In genomic region chr4:1512738-1513660, GRCh38 we compare ENCODE assay signal across 8 cellular contexts.
DNase-seq lines count a peak whose midpoint lies in the region; ATAC-seq and TF ChIP-seq lines count a peak whose summit lies in the region.

No MANE protein-coding gene starts in this region.

- H3K79me2 ChIP-seq in trophoblast cell (ENCODE audit: control insufficient read depth, insufficient read depth, low read length, poor library complexity), result no peaks in the 10 kb centered on the region

- H3K18ac ChIP-seq in trophoblast cell (ENCODE audit: low read length), result no peak overlapping the region

- no peak overlapping the region for H3K23ac ChIP-seq in trophoblast cell (ENCODE audit: low read length)

- no peaks in the 10 kb centered on the region for H3K79me1 ChIP-seq in trophoblast cell (ENCODE audit: low read length)

- peaks cover 0 to 12% (median 3%) of the 10 kb centered on the region in 3 donors for H3K4me1 ChIP-seq in gastroesophageal sphincter
- H3K4me1 ChIP-seq in trophoblast cell (ENCODE audit: control insufficient read depth in 1 of 2, insufficient read depth in 2 of 2, low read length in 2 of 2), result peaks cover 0 to 2% of the 10 kb centered on the region in 2 experiments

- H2BK120ac ChIP-seq in trophoblast cell (ENCODE audit: insufficient read depth, low read length, poor library complexity), result no peak overlapping the region

- no peak overlapping the region for H4K12ac ChIP-seq in trophoblast cell (ENCODE audit: low read depth, low read length)

- no peak overlapping the region for H4K8ac ChIP-seq in trophoblast cell (ENCODE audit: low read depth, low read length)

- ATAC-seq in gastroesophageal sphincter, result peak; percentile 53

- no CpG with 5 or more reads among the region's 78 CpGs for WGBS in gastroesophageal sphincter (ENCODE audit: low coverage in 1 of 2), 2 donors
- WGBS in trophoblast cell (ENCODE audit: extremely low coverage, insufficient coverage, insufficient read length), result no CpG with 5 or more reads among the region's 78 CpGs

- TF ChIP-seq CTCF in AG10803 (conservative IDR thresholded peaks at IDR 0.05; ENCODE audit: low read length) (peak; percentile 25; the same call in 1 of the 2 replicates), gastroesophageal sphincter (IDR thresholded peaks at IDR 0.05) (peak in 3 of 4 experiments; percentile 34 to 68 (median 57))

- no peak overlapping the region for H2AK5ac ChIP-seq in trophoblast cell (ENCODE audit: low read length)

- no peak overlapping the region for H3K9ac ChIP-seq in trophoblast cell (ENCODE audit: low read length)

- H3K27ac ChIP-seq in gastroesophageal sphincter, result peak overlapping the region in 1 of 4 donors; percentile 24
- H3K27ac ChIP-seq in trophoblast cell (ENCODE audit: low read depth, low read length), result no peak overlapping the region

- no peaks in the 10 kb centered on the region for H3K36me3 ChIP-seq in gastroesophageal sphincter
- no peaks in the 10 kb centered on the region for H3K36me3 ChIP-seq in trophoblast cell (ENCODE audit: control insufficient read depth in 1 of 2, insufficient read depth in 2 of 2, low read length in 2 of 2)

- H3K4me3 ChIP-seq in AG10803 (ENCODE audit: low read length) (peak overlapping the region; percentile 12), gastroesophageal sphincter (peak overlapping the region in 1 of 2 donors; percentile 46), trophoblast cell (ENCODE audit: low read depth, low read length) (peak overlapping the region; percentile 58)

- TF ChIP-seq RAD21 in Ishikawa (IDR thresholded peaks at IDR 0.05; ENCODE audit: low read depth), result peak; percentile 45; the same call in 1 of the 2 replicates

- TF ChIP-seq POLR2A in gastroesophageal sphincter (IDR thresholded peaks at IDR 0.05), result no peak

- no peak overlapping the region for H2BK5ac ChIP-seq in trophoblast cell (ENCODE audit: low read depth, low read length, poor library complexity)

- DNase-seq in AG10803 (ENCODE audit: low read depth) (peak; percentile 16), activated T-cell treated with anti-CD3 and anti-CD28 coated beads for 48 hours (ENCODE audit: low read depth) (peak; percentile 64), trophoblast cell (peak in 1 of 2 donors; percentile 14), SK-N-DZ (ENCODE audit: low spot score) (no peak), NCI-H2029 treated with DMSO at 0.1 percent for 48 hours (lab: John Stamatoyannopoulos, UW) (no peak), NCI-H2029 (lab: John Stamatoyannopoulos, UW) (no peak)

- H3K27me3 ChIP-seq in gastroesophageal sphincter, result peaks cover 90% of the 10 kb centered on the region
- no peaks in the 10 kb centered on the region for H3K27me3 ChIP-seq in trophoblast cell (ENCODE audit: insufficient read depth, low read length)

- H4K91ac ChIP-seq in trophoblast cell (ENCODE audit: low read depth, low read length), result no peak overlapping the region

- no peak for TF ChIP-seq EP300 in Ishikawa (IDR thresholded peaks at IDR 0.05; ENCODE audit: borderline replicate concordance)
- TF ChIP-seq EP300 in gastroesophageal sphincter (IDR thresholded peaks at IDR 0.05), result no peak

- H3K9me3 ChIP-seq in gastroesophageal sphincter (no peaks in the 10 kb centered on the region), trophoblast cell (ENCODE audit: insufficient read depth, low read depth, low read length) (peaks cover 10% of the 10 kb centered on the region)

- no peak overlapping the region for H2AFZ ChIP-seq in trophoblast cell (ENCODE audit: insufficient read depth, low read length, poor library complexity)

- H3K14ac ChIP-seq in trophoblast cell (ENCODE audit: low read length), result no peak overlapping the region

- H3K4ac ChIP-seq in trophoblast cell (ENCODE audit: low read depth, low read length), result no peak overlapping the region

- H2BK12ac ChIP-seq in trophoblast cell (ENCODE audit: low read length), result no peak overlapping the region

- H3K4me2 ChIP-seq in trophoblast cell (ENCODE audit: low read length), result peak overlapping the region; percentile 58

TF ChIP-seq in Ishikawa, 13 proteins besides CTCF, POLR2A, EP300 and RAD21:
- TF ChIP-seq CEBPB (IDR thresholded peaks at IDR 0.05) (no peak), EGR1 (IDR thresholded peaks at IDR 0.05) (no peak), CREB1 (IDR thresholded peaks at IDR 0.05; ENCODE audit: low read depth) (no peak), ZBTB7A (IDR thresholded peaks at IDR 0.05; ENCODE audit: low read depth) (no peak), FOXM1 (IDR thresholded peaks at IDR 0.05; ENCODE audit: borderline replicate concordance, low read depth) (no peak), YY1 (IDR thresholded peaks at IDR 0.05; ENCODE audit: low read depth) (no peak), MAX (IDR thresholded peaks at IDR 0.05) (no peak), USF1 (IDR thresholded peaks at IDR 0.05) (no peak), NFIC (IDR thresholded peaks at IDR 0.05) (no peak), TEAD4 (IDR thresholded peaks at IDR 0.05) (no peak), TAF1 (IDR thresholded peaks at IDR 0.05; ENCODE audit: low read depth) (no peak), REST (IDR thresholded peaks at IDR 0.05; ENCODE audit: low read depth) (no peak), TCF12 (IDR thresholded peaks at IDR 0.05; ENCODE audit: low read depth) (no peak)

Comparison
In these comparisons a context has a peak if more than half of its experiments do, and no peak if none do; other contexts are left out.
1. DNase-seq: peak in AG10803 (single experiment) and activated T-cell treated with anti-CD3 and anti-CD28 coated beads for 48 hours (single experiment); none in SK-N-DZ (single experiment), NCI-H2029 treated with DMSO at 0.1 percent for 48 hours (single experiment) and NCI-H2029 (single experiment).